1 cellular context compared by ENCODE assay signal in the genomic region with DNA sequence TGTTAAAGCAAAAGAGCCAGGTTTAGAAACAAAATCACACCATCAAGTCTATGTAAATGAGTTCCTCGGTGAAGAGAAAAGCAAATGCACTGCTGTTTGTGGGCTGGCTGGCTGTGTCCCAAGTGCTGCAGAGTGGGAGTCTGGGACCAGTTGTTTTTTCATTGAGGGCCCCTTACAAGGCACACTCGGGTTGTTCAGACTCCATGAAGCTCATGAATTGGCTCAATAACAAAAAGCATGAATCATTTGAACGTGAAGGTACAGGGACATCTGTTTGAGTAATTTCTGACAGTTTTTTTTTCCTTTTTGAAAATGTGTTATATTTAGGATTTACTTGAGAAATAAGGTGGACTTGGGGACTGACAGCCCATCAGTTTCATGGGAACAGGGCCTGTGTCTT.
TF ChIP-seq lines count a peak whose summit lies in the region.

No MANE protein-coding gene starts in this region.

TF ChIP-seq in SK-N-SH, 30 proteins besides CTCF, POLR2A, EP300 and RAD21 (continued from another document):
- TF ChIP-seq, protein P1, sequence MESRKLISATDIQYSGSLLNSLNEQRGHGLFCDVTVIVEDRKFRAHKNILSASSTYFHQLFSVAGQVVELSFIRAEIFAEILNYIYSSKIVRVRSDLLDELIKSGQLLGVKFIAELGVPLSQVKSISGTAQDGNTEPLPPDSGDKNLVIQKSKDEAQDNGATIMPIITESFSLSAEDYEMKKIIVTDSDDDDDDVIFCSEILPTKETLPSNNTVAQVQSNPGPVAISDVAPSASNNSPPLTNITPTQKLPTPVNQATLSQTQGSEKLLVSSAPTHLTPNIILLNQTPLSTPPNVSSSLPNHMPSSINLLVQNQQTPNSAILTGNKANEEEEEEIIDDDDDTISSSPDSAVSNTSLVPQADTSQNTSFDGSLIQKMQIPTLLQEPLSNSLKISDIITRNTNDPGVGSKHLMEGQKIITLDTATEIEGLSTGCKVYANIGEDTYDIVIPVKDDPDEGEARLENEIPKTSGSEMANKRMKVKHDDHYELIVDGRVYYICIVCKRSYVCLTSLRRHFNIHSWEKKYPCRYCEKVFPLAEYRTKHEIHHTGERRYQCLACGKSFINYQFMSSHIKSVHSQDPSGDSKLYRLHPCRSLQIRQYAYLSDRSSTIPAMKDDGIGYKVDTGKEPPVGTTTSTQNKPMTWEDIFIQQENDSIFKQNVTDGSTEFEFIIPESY (IDR thresholded peaks at IDR 0.05; ENCODE audit: borderline replicate concordance, low read depth) = no peak
